Comparison of ENCODE assay signal across 38 cellular contexts in the genomic region with DNA sequence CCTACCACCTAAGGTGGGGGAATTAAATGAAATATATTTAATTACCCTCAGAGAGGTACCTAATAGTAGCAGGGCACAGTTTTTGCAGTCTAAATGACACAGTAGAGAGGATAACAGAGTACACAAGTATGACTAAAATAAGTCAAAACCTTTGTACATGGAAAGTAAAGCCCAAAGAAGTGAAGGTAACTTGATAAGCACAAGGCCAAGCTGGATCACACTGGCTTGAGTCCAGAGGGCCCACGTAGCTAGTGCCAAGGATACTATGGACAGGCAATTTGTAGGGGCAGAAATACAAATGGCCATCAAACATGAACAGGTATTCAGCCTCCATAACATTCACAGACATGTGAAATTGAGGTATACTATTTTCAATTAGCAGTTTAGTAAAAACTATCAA.
"Had no signal": no experiment of that assay in that cellular context is flagged by ENCODE, and none has a peak within 500 bp of the region (broad histone marks: within the 10 kb centered on the region; RNA-seq: fewer than 3 reads in every experiment).

No MANE protein-coding gene starts in this region.

- H3K9me3 ChIP-seq: adrenal gland, breast epithelium, esophagus muscularis mucosa, gastrocnemius medialis had no signal

- ATAC-seq: activated CD4-positive, alpha-beta T cell treated with anti-CD3 and anti-CD28 coated beads for 36 hours; activated CD8-positive, alpha-beta memory T cell treated with anti-CD3 and anti-CD28 coated beads, Interleukin-2, amount 10 ng/mL, durations not matched to agents 7 days and 5 days; activated CD8-positive, alpha-beta T cell treated with anti-CD3 and anti-CD28 coated beads, Interleukin-2, amount 10 ng/mL, durations not matched to agents 7 days and 5 days; activated naive CD8-positive, alpha-beta T cell treated with anti-CD3 and anti-CD28 coated beads, Interleukin-2, amount 50 U/mL, for 24 hours; effector memory CD8-positive, alpha-beta T cell; foreskin keratinocyte; gastrocnemius medialis; T-cell had no signal

- H3K4me3 Mint-ChIP-seq: activated CD4-positive, alpha-beta memory T cell treated with anti-CD3 and anti-CD28 coated beads for 36 hours; activated CD4-positive, alpha-beta T cell treated with anti-CD3 and anti-CD28 coated beads for 36 hours; activated CD4-positive, alpha-beta T cell treated with anti-CD3 and anti-CD28 coated beads, Interleukin-2, amount 10 ng/mL, durations not matched to agents 24 days and 14 days; activated CD8-positive, alpha-beta memory T cell treated with anti-CD3 and anti-CD28 coated beads, Interleukin-2, amount 10 ng/mL, durations not matched to agents 7 days and 5 days; activated CD8-positive, alpha-beta T cell treated with anti-CD3 and anti-CD28 coated beads, Interleukin-2, amount 10 ng/mL, durations not matched to agents 7 days and 5 days; activated naive CD4-positive, alpha-beta T cell treated with anti-CD3 and anti-CD28 coated beads for 36 hours; activated naive CD4-positive, alpha-beta T cell treated with anti-CD3 and anti-CD28 coated beads, Interleukin-2, amount 50 U/mL, for 24 hours; activated naive CD8-positive, alpha-beta T cell treated with anti-CD3 and anti-CD28 coated beads for 36 hours; activated naive CD8-positive, alpha-beta T cell treated with anti-CD3 and anti-CD28 coated beads, Interleukin-2, amount 50 U/mL, for 24 hours; activated T-helper 1 cell treated with anti-CD3 and anti-CD28 coated beads, Interleukin-12 subunit alpha, Interleukin-12 subunit beta, Interleukin-2, Interleukin-4 antibody, amounts not matched to agents 30 ng/mL and 10 ng/mL and 1 ng/mL, durations not matched to agents 14 hours and 24 hours and 36 hours; brain; central memory CD8-positive, alpha-beta T cell; dendritic cell treated with granulocyte-macrophage colony-stimulating factor and Interleukin-4, amounts not matched to agents 40 ng/mL and 50 ng/mL, for 4 days; effector memory CD8-positive, alpha-beta T cell; T-cell; T-helper 1 cell treated with Interleukin-12 subunit alpha and Interleukin-12 subunit beta and Interleukin-4 antibody, amounts not matched to agents 30 μg/mL and 1 μg/mL, for 36 hours; T-helper 2 cell treated with Interferon-gamma antibody and Interleukin-4, amounts not matched to agents 5 μg/mL and 100 μg/mL, for 36 hours had no signal

- H3K27ac Mint-ChIP-seq: activated CD4-positive, alpha-beta memory T cell treated with anti-CD3 and anti-CD28 coated beads for 36 hours; activated CD4-positive, alpha-beta T cell treated with anti-CD3 and anti-CD28 coated beads for 36 hours; activated CD4-positive, alpha-beta T cell treated with anti-CD3 and anti-CD28 coated beads, Interleukin-2, amount 10 ng/mL, durations not matched to agents 24 days and 14 days; activated CD8-positive, alpha-beta memory T cell treated with anti-CD3 and anti-CD28 coated beads, Interleukin-2, amount 10 ng/mL, durations not matched to agents 7 days and 5 days; activated CD8-positive, alpha-beta T cell treated with anti-CD3 and anti-CD28 coated beads, Interleukin-2, amount 10 ng/mL, durations not matched to agents 7 days and 5 days; activated naive CD4-positive, alpha-beta T cell treated with anti-CD3 and anti-CD28 coated beads for 36 hours; activated naive CD4-positive, alpha-beta T cell treated with anti-CD3 and anti-CD28 coated beads, Interleukin-2, amount 50 U/mL, for 24 hours; activated naive CD8-positive, alpha-beta T cell treated with anti-CD3 and anti-CD28 coated beads for 36 hours; activated naive CD8-positive, alpha-beta T cell treated with anti-CD3 and anti-CD28 coated beads, Interleukin-2, amount 50 U/mL, for 24 hours; activated T-helper 1 cell treated with anti-CD3 and anti-CD28 coated beads, Interleukin-12 subunit alpha, Interleukin-12 subunit beta, Interleukin-2, Interleukin-4 antibody, amounts not matched to agents 30 ng/mL and 10 ng/mL and 1 ng/mL, durations not matched to agents 14 hours and 24 hours and 36 hours; activated T-helper 2 cell treated with anti-CD3 and anti-CD28 coated beads, Interferon-gamma antibody, Interleukin-2, Interleukin-4, amounts not matched to agents 10 μg/mL and 5 μg/mL and 100 μg/mL, durations not matched to agents 14 hours and 24 hours and 36 hours; brain; dendritic cell treated with granulocyte-macrophage colony-stimulating factor and Interleukin-4, amounts not matched to agents 40 ng/mL and 50 ng/mL, for 4 days; effector memory CD8-positive, alpha-beta T cell; T-cell; T-helper 1 cell treated with Interleukin-12 subunit alpha and Interleukin-12 subunit beta and Interleukin-4 antibody, amounts not matched to agents 30 μg/mL and 1 μg/mL, for 36 hours; T-helper 2 cell treated with Interferon-gamma antibody and Interleukin-4, amounts not matched to agents 5 μg/mL and 100 μg/mL, for 36 hours had no signal

- H3K27me3 ChIP-seq: adrenal gland, breast epithelium, cardiac muscle cell, dorsolateral prefrontal cortex, esophagus muscularis mucosa, foreskin keratinocyte, gastrocnemius medialis had no signal

- H3K36me3 ChIP-seq: adrenal gland, breast epithelium, cardiac muscle cell, gastrocnemius medialis had no signal

- H3K27me3 Mint-ChIP-seq: activated CD4-positive, alpha-beta memory T cell treated with anti-CD3 and anti-CD28 coated beads for 36 hours; activated CD4-positive, alpha-beta T cell treated with anti-CD3 and anti-CD28 coated beads for 36 hours; activated CD4-positive, alpha-beta T cell treated with anti-CD3 and anti-CD28 coated beads, Interleukin-2, amount 10 ng/mL, durations not matched to agents 24 days and 14 days; activated CD8-positive, alpha-beta memory T cell treated with anti-CD3 and anti-CD28 coated beads, Interleukin-2, amount 10 ng/mL, durations not matched to agents 7 days and 5 days; activated naive CD4-positive, alpha-beta T cell treated with anti-CD3 and anti-CD28 coated beads, Interleukin-2, amount 50 U/mL, for 24 hours; activated naive CD8-positive, alpha-beta T cell treated with anti-CD3 and anti-CD28 coated beads for 36 hours; activated naive CD8-positive, alpha-beta T cell treated with anti-CD3 and anti-CD28 coated beads, Interleukin-2, amount 50 U/mL, for 24 hours; central memory CD8-positive, alpha-beta T cell; effector memory CD8-positive, alpha-beta T cell; T-cell had no signal

- H3K36me3 Mint-ChIP-seq: activated CD4-positive, alpha-beta memory T cell treated with anti-CD3 and anti-CD28 coated beads for 36 hours; activated CD8-positive, alpha-beta memory T cell treated with anti-CD3 and anti-CD28 coated beads, Interleukin-2, amount 10 ng/mL, durations not matched to agents 7 days and 5 days; activated naive CD4-positive, alpha-beta T cell treated with anti-CD3 and anti-CD28 coated beads, Interleukin-2, amount 50 U/mL, for 24 hours; activated naive CD8-positive, alpha-beta T cell treated with anti-CD3 and anti-CD28 coated beads for 36 hours; T-cell had no signal

- DNase-seq: activated CD4-positive, alpha-beta memory T cell treated with anti-CD3 and anti-CD28 coated beads for 36 hours; activated CD4-positive, alpha-beta T cell treated with anti-CD3 and anti-CD28 coated beads for 36 hours; activated CD4-positive, alpha-beta T cell treated with anti-CD3 and anti-CD28 coated beads, Interleukin-2, amount 10 ng/mL, durations not matched to agents 24 days and 14 days; activated CD4-positive, CD25-positive, alpha-beta regulatory T cell; activated CD4-positive, CD25-positive, alpha-beta regulatory T cell treated with anti-CD3 and anti-CD28 coated beads, Interleukin-2, amount 50 U/mL, for 72 hours; activated CD8-positive, alpha-beta memory T cell treated with anti-CD3 and anti-CD28 coated beads, Interleukin-2, amount 10 ng/mL, durations not matched to agents 7 days and 5 days; activated CD8-positive, alpha-beta memory T cell treated with anti-CD3 and anti-CD28 coated beads, Interleukin-2, amount 50 U/mL, for 4 hours; activated CD8-positive, alpha-beta T cell treated with anti-CD3 and anti-CD28 coated beads, Interleukin-2, amount 10 ng/mL, durations not matched to agents 7 days and 5 days; activated effector memory CD4-positive, alpha-beta T cell treated with anti-CD3 and anti-CD28 coated beads, Interleukin-2, amount 50 U/mL, for 16 hours; activated naive CD4-positive, alpha-beta T cell treated with anti-CD3 and anti-CD28 coated beads for 36 hours; activated naive CD8-positive, alpha-beta T cell treated with anti-CD3 and anti-CD28 coated beads for 36 hours; activated naive CD8-positive, alpha-beta T cell treated with anti-CD3 and anti-CD28 coated beads, Interleukin-2, amount 50 U/mL, for 24 hours; activated T-cell treated with anti-CD3 and anti-CD28 coated beads, Interleukin-2, amount 50 U/mL, for 1 hour; activated T-cell treated with anti-CD3 and anti-CD28 coated beads, Interleukin-2, amount 50 U/mL, for 48 hours; amygdala; effector memory CD8-positive, alpha-beta T cell; erythroblast; foreskin keratinocyte; gastrocnemius medialis; glutamatergic neuron; SW 1271; T-cell; T1000; WERI-Rb-1 had no signal

- H3K27ac ChIP-seq: adrenal gland, breast epithelium, cardiac muscle cell, coronary artery, esophagus muscularis mucosa, foreskin keratinocyte, gastrocnemius medialis, WERI-Rb-1 had no signal

- H3K9me3 Mint-ChIP-seq: activated CD4-positive, alpha-beta memory T cell treated with anti-CD3 and anti-CD28 coated beads for 36 hours; activated CD4-positive, alpha-beta T cell treated with anti-CD3 and anti-CD28 coated beads, Interleukin-2, amount 10 ng/mL, durations not matched to agents 24 days and 14 days; activated naive CD4-positive, alpha-beta T cell treated with anti-CD3 and anti-CD28 coated beads for 36 hours; activated naive CD4-positive, alpha-beta T cell treated with anti-CD3 and anti-CD28 coated beads, Interleukin-2, amount 50 U/mL, for 24 hours; activated naive CD8-positive, alpha-beta T cell treated with anti-CD3 and anti-CD28 coated beads for 36 hours; activated naive CD8-positive, alpha-beta T cell treated with anti-CD3 and anti-CD28 coated beads, Interleukin-2, amount 50 U/mL, for 24 hours; activated T-helper 1 cell treated with anti-CD3 and anti-CD28 coated beads, Interleukin-12 subunit alpha, Interleukin-12 subunit beta, Interleukin-2, Interleukin-4 antibody, amounts not matched to agents 30 ng/mL and 10 ng/mL and 1 ng/mL, durations not matched to agents 14 hours and 24 hours and 36 hours; activated T-helper 2 cell treated with anti-CD3 and anti-CD28 coated beads, Interferon-gamma antibody, Interleukin-2, Interleukin-4, amounts not matched to agents 10 μg/mL and 5 μg/mL and 100 μg/mL, durations not matched to agents 14 hours and 24 hours and 36 hours; central memory CD8-positive, alpha-beta T cell; dendritic cell treated with granulocyte-macrophage colony-stimulating factor and Interleukin-4, amounts not matched to agents 40 ng/mL and 50 ng/mL, for 4 days; effector memory CD8-positive, alpha-beta T cell; T-cell; T-helper 1 cell treated with Interleukin-12 subunit alpha and Interleukin-12 subunit beta and Interleukin-4 antibody, amounts not matched to agents 30 μg/mL and 1 μg/mL, for 36 hours; T-helper 2 cell treated with Interferon-gamma antibody and Interleukin-4, amounts not matched to agents 5 μg/mL and 100 μg/mL, for 36 hours had no signal

- H3K4me3 ChIP-seq: adrenal gland, breast epithelium, cardiac muscle cell, coronary artery, dorsolateral prefrontal cortex, esophagus muscularis mucosa, gastrocnemius medialis had no signal
